In genomic region chrX:39752820-39753219, GRCh38 we compare ENCODE assay signal across 2 cellular contexts.
TF ChIP-seq lines count a peak whose summit lies in the region.

No MANE protein-coding gene starts in this region.

TF ChIP-seq in liver, 16 proteins besides CTCF, POLR2A, EP300 and RAD21 (continued from another document):
- TF ChIP-seq, protein P1, sequence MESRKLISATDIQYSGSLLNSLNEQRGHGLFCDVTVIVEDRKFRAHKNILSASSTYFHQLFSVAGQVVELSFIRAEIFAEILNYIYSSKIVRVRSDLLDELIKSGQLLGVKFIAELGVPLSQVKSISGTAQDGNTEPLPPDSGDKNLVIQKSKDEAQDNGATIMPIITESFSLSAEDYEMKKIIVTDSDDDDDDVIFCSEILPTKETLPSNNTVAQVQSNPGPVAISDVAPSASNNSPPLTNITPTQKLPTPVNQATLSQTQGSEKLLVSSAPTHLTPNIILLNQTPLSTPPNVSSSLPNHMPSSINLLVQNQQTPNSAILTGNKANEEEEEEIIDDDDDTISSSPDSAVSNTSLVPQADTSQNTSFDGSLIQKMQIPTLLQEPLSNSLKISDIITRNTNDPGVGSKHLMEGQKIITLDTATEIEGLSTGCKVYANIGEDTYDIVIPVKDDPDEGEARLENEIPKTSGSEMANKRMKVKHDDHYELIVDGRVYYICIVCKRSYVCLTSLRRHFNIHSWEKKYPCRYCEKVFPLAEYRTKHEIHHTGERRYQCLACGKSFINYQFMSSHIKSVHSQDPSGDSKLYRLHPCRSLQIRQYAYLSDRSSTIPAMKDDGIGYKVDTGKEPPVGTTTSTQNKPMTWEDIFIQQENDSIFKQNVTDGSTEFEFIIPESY (IDR thresholded peaks at IDR 0.05) = no peak
- peak in 1 of 2 donors; percentile 3 for TF ChIP-seq HNF4A (conservative IDR thresholded peaks at IDR 0.05)
- no peak for TF ChIP-seq GABPA (IDR thresholded peaks at IDR 0.05 in 1 of 2, conservative IDR thresholded peaks at IDR 0.05 in 1 of 2)
- no peak for TF ChIP-seq REST (IDR thresholded peaks at IDR 0.05)
- TF ChIP-seq JUND (IDR thresholded peaks at IDR 0.05) = no peak
- no peak for TF ChIP-seq TAF1 (conservative IDR thresholded peaks at IDR 0.05)
- no peak for TF ChIP-seq ATF3 (IDR thresholded peaks at IDR 0.05)
- no peak for TF ChIP-seq FOXA2 (IDR thresholded peaks at IDR 0.05)
- no peak for TF ChIP-seq HNF4G (IDR thresholded peaks at IDR 0.05)
TF ChIP-seq in liver: peak in this region for 3.

TF ChIP-seq in HepG2, 621 proteins besides CTCF, POLR2A, EP300 and RAD21 (continued from another document):
- TF ChIP-seq ZBTB40 (IDR thresholded peaks at IDR 0.05) = no peak
- no peak for TF ChIP-seq ZBTB40 (CRISPR knock-in tag; IDR thresholded peaks at IDR 0.05)
- no peak for TF ChIP-seq ZNF761 (CRISPR knock-in tag; conservative IDR thresholded peaks at IDR 0.05)
- no peak for TF ChIP-seq PAX8 (CRISPR knock-in tag; IDR thresholded peaks at IDR 0.05; ENCODE audit: borderline replicate concordance)
- no peak for TF ChIP-seq MED8 (CRISPR knock-in tag; IDR thresholded peaks at IDR 0.05; ENCODE audit: insufficient replicate concordance)
- no peak for TF ChIP-seq FOXM1 (CRISPR knock-in tag; IDR thresholded peaks at IDR 0.05)
- no peak for TF ChIP-seq REPIN1 (CRISPR knock-in tag; IDR thresholded peaks at IDR 0.05; ENCODE audit: borderline replicate concordance, low read depth)
- no peak for TF ChIP-seq AGO2 (optimal IDR thresholded peaks at IDR 0.05; ENCODE audit: low read depth, low read length)
- TF ChIP-seq RFXAP (CRISPR knock-in tag; IDR thresholded peaks at IDR 0.05; ENCODE audit: borderline replicate concordance) = no peak
- no peak for TF ChIP-seq FOXP1 (IDR thresholded peaks at IDR 0.05)
- TF ChIP-seq FOXP1 (CRISPR knock-in tag; IDR thresholded peaks at IDR 0.05) = no peak
- TF ChIP-seq, protein P2, sequence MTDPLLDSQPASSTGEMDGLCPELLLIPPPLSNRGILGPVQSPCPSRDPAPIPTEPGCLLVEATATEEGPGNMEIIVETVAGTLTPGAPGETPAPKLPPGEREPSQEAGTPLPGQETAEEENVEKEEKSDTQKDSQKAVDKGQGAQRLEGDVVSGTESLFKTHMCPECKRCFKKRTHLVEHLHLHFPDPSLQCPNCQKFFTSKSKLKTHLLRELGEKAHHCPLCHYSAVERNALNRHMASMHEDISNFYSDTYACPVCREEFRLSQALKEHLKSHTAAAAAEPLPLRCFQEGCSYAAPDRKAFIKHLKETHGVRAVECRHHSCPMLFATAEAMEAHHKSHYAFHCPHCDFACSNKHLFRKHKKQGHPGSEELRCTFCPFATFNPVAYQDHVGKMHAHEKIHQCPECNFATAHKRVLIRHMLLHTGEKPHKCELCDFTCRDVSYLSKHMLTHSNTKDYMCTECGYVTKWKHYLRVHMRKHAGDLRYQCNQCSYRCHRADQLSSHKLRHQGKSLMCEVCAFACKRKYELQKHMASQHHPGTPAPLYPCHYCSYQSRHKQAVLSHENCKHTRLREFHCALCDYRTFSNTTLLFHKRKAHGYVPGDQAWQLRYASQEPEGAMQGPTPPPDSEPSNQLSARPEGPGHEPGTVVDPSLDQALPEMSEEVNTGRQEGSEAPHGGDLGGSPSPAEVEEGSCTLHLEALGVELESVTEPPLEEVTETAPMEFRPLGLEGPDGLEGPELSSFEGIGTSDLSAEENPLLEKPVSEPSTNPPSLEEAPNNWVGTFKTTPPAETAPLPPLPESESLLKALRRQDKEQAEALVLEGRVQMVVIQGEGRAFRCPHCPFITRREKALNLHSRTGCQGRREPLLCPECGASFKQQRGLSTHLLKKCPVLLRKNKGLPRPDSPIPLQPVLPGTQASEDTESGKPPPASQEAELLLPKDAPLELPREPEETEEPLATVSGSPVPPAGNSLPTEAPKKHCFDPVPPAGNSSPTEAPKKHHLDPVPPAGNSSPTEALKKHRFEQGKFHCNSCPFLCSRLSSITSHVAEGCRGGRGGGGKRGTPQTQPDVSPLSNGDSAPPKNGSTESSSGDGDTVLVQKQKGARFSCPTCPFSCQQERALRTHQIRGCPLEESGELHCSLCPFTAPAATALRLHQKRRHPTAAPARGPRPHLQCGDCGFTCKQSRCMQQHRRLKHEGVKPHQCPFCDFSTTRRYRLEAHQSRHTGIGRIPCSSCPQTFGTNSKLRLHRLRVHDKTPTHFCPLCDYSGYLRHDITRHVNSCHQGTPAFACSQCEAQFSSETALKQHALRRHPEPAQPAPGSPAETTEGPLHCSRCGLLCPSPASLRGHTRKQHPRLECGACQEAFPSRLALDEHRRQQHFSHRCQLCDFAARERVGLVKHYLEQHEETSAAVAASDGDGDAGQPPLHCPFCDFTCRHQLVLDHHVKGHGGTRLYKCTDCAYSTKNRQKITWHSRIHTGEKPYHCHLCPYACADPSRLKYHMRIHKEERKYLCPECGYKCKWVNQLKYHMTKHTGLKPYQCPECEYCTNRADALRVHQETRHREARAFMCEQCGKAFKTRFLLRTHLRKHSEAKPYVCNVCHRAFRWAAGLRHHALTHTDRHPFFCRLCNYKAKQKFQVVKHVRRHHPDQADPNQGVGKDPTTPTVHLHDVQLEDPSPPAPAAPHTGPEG (CRISPR knock-in tag; IDR thresholded peaks at IDR 0.05) = no peak
- TF ChIP-seq, protein P3, sequence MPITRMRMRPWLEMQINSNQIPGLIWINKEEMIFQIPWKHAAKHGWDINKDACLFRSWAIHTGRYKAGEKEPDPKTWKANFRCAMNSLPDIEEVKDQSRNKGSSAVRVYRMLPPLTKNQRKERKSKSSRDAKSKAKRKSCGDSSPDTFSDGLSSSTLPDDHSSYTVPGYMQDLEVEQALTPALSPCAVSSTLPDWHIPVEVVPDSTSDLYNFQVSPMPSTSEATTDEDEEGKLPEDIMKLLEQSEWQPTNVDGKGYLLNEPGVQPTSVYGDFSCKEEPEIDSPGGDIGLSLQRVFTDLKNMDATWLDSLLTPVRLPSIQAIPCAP (CRISPR knock-in tag; IDR thresholded peaks at IDR 0.05; ENCODE audit: low read depth) = no peak
- TF ChIP-seq, protein P4, sequence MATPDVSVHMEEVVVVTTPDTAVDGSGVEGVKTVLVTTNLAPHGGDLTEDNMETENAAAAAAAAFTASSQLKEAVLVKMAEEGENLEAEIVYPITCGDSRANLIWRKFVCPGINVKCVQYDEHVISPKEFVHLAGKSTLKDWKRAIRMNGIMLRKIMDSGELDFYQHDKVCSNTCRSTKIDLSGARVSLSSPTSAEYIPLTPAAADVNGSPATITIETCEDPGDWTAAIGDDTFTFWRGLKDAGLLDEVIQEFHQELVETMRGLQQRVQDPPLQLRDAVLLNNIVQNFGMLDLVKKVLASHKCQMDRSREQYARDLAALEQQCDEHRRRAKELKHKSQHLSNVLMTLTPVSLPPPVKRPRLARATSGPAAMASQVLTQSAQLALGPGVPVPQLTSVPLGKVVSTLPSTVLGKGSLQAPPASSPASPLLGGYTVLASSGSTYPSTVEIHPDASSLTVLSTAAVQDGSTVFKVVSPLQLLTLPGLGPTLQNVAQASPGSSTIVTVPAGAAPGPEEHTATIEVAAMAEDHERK (CRISPR knock-in tag; IDR thresholded peaks at IDR 0.05; ENCODE audit: low read depth) = no peak
- TF ChIP-seq ZC3H4 (CRISPR knock-in tag; IDR thresholded peaks at IDR 0.05; ENCODE audit: borderline replicate concordance) = no peak
- no peak for TF ChIP-seq SRF (IDR thresholded peaks at IDR 0.05; ENCODE audit: low read depth, low read length)
